Comparison of ENCODE assay signal across 17 cellular contexts in genomic region chr12:128077211-128077916, GRCh38.
"Had no signal": no experiment of that assay in that cellular context is flagged by ENCODE, and none has a peak within 500 bp of the region (broad histone marks: within the 10 kb centered on the region; RNA-seq: fewer than 3 reads in every experiment).

No MANE protein-coding gene starts in this region.

- H3K36me3 ChIP-seq: gastrocnemius medialis, heart right ventricle, neural progenitor cell, sigmoid colon, stomach had no signal

- H3K4me1 ChIP-seq: gastrocnemius medialis, heart right ventricle, psoas muscle, sigmoid colon, stomach had no signal

- H3K27ac ChIP-seq: gastrocnemius medialis, heart right ventricle, neural progenitor cell, psoas muscle, sigmoid colon, stomach had no signal

- H3K4me3 ChIP-seq: gastrocnemius medialis, heart right ventricle, neural progenitor cell, psoas muscle, sigmoid colon, stomach had no signal

- ATAC-seq: gastrocnemius medialis; heart right ventricle; left lobe of liver; natural killer cell treated with Interleukin-12 subunit alpha and Interleukin-12 subunit beta and Interleukin-15 and Interleukin-18, amount 100 ng/mL, for 72 hours; psoas muscle had no signal

- DNase-seq: cerebellar nuclear complex; dermis blood vessel endothelial cell; gastrocnemius medialis; heart right ventricle; hypothalamus; midbrain; occipital lobe; psoas muscle; retina; sigmoid colon; small intestine; stimulated activated CD4-positive, alpha-beta T cell treated with anti-CD3 and anti-CD28 coated beads, Interleukin-12 subunit alpha, Interleukin-12 subunit beta, amount 100 ng/mL, for 4 hours; stimulated activated naive CD4-positive, alpha-beta T cell; stomach had no signal

- H3K9me3 ChIP-seq: gastrocnemius medialis, psoas muscle, sigmoid colon had no signal

- H3K27me3 ChIP-seq: gastrocnemius medialis, neural progenitor cell, sigmoid colon, stomach had no signal
